In genomic region chr1:199460933-199461332, GRCh38 we compare ENCODE assay signal across 17 cellular contexts.
DNase-seq lines count a peak whose midpoint lies in the region; ATAC-seq and TF ChIP-seq lines count a peak whose summit lies in the region.
"Had no signal": no experiment of that assay in that cellular context is flagged by ENCODE, and none has a peak within 500 bp of the region (broad histone marks: within the 10 kb centered on the region; RNA-seq: fewer than 3 reads in every experiment).

No MANE protein-coding gene starts in this region.

- CTCF ChIA-PET in GM10248 (lab: Yijun Ruan, JAX): no interaction called here
- CTCF ChIA-PET in activated CD4-positive, alpha-beta memory T cell treated with anti-CD3 and anti-CD28 coated beads, Interleukin-2, amount 10 ng/mL, durations not matched to agents 7 days and 5 days (lab: Charles Lee): no interaction called here

- H3F3A ChIP-seq in OCI-LY1 (ENCODE audit: insufficient read depth, low read length): no peaks in the 10 kb centered on the region

- no peak overlapping the region for H3K27ac ChIP-seq in cardiac muscle cell
- no peak overlapping the region for H3K27ac ChIP-seq in right cardiac atrium (ENCODE audit: low read length)
- no peak overlapping the region for H3K27ac ChIP-seq in OCI-LY1 (ENCODE audit: low read depth, low read length, poor library complexity, severe bottlenecking)
- H3K27ac ChIP-seq in fibroblast of lung (ENCODE audit: insufficient read depth, low read length): no peak overlapping the region
- no peak overlapping the region for H3K27ac ChIP-seq in upper lobe of right lung
- H3K27ac ChIP-seq: lower lobe of right lung, ovary had no signal

- DNase-seq in cardiac muscle cell (ENCODE audit: low read depth in 1 of 2, low spot score in 1 of 2): peak in 1 of 2 donors; percentile 39
- no peak for DNase-seq in right cardiac atrium
- peak; percentile 10 to 12 for DNase-seq in fibroblast of lung (ENCODE audit: low read depth in 2 of 2)
- DNase-seq in upper lobe of right lung: no peak
- DNase-seq in GM10248 (ENCODE audit: extremely low spot score): no peak
- DNase-seq in activated CD4-positive, alpha-beta memory T cell treated with anti-CD3 and anti-CD28 coated beads, Interleukin-2, amount 10 ng/mL, durations not matched to agents 7 days and 5 days: no peak
- DNase-seq: ACHN; activated CD4-positive, alpha-beta T cell treated with anti-CD3 and anti-CD28 coated beads for 4 hours; activated T-cell treated with anti-CD3 and anti-CD28 coated beads, Interleukin-2, amount 50 U/mL, for 72 hours; glutamatergic neuron; lower lobe of right lung; NCI-H1436; NCI-H774; ovary; SW 1271 had no signal

- TF ChIP-seq CTCF in cardiac muscle cell (IDR thresholded peaks at IDR 0.05; ENCODE audit: low read depth, low read length) (peak; percentile 29), OCI-LY1 (IDR thresholded peaks at IDR 0.05; ENCODE audit: low read length) (no peak), fibroblast of lung (conservative IDR thresholded peaks at IDR 0.05 in 1 of 2, IDR thresholded peaks at IDR 0.05 in 1 of 2; ENCODE audit: low read depth in 1 of 2, low read length in 2 of 2) (peak in 1 of 2 donors; percentile 10), upper lobe of right lung (IDR thresholded peaks at IDR 0.05) (no peak), GM10248 (IDR thresholded peaks at IDR 0.05; ENCODE audit: control extremely low read depth, extremely low read depth, low read depth, missing control alignments) (no peak)

- WGBS in right cardiac atrium: 29% methylated on average over 3 of the region's 3 CpGs

- no peak overlapping the region for H3K4me3 ChIP-seq in cardiac muscle cell
- H3K4me3 ChIP-seq in right cardiac atrium (ENCODE audit: low read length): no peak overlapping the region
- H3K4me3 ChIP-seq in OCI-LY1 (ENCODE audit: low read depth, low read length, poor library complexity, severe bottlenecking): no peak overlapping the region
- no peak overlapping the region for H3K4me3 ChIP-seq in fibroblast of lung (replicated peaks in 1 of 4; ENCODE audit: control extremely low read depth in 1 of 4, insufficient read depth in 1 of 4, low read depth in 3 of 4, low read length in 4 of 4)
- H3K4me3 ChIP-seq in upper lobe of right lung: no peak overlapping the region
- H3K4me3 ChIP-seq: lower lobe of right lung, ovary had no signal

- H3K79me2 ChIP-seq in OCI-LY1 (ENCODE audit: insufficient read depth, low read length) (no peaks in the 10 kb centered on the region), fibroblast of lung (ENCODE audit: control insufficient read depth, insufficient read depth, low read length) (no peaks in the 10 kb centered on the region)

- no peaks in the 10 kb centered on the region for H3K27me3 ChIP-seq in cardiac muscle cell
- H3K27me3 ChIP-seq in right cardiac atrium (ENCODE audit: control insufficient read depth, insufficient read depth): no peaks in the 10 kb centered on the region
- H3K27me3 ChIP-seq in OCI-LY1 (ENCODE audit: insufficient read depth, low read length): no peaks in the 10 kb centered on the region
- no peaks in the 10 kb centered on the region for H3K27me3 ChIP-seq in fibroblast of lung (ENCODE audit: control insufficient read depth, insufficient read depth, low read length)
- no peaks in the 10 kb centered on the region for H3K27me3 ChIP-seq in upper lobe of right lung
- H3K27me3 ChIP-seq: ovary had no signal

- H4K20me1 ChIP-seq in OCI-LY1 (ENCODE audit: insufficient read depth, low read length): no peaks in the 10 kb centered on the region
- no peaks in the 10 kb centered on the region for H4K20me1 ChIP-seq in fibroblast of lung (ENCODE audit: control insufficient read depth, extremely low read depth, insufficient read depth, low read length)

- peak overlapping the region; percentile 16; the same call in 1 of the 2 replicates for H2AFZ ChIP-seq in OCI-LY1 (ENCODE audit: low read length)
- H2AFZ ChIP-seq in fibroblast of lung (ENCODE audit: low read length): peak overlapping the region; percentile 47

- H3K36me3 Mint-ChIP-seq in activated CD4-positive, alpha-beta memory T cell treated with anti-CD3 and anti-CD28 coated beads, Interleukin-2, amount 10 ng/mL, durations not matched to agents 7 days and 5 days (ENCODE audit: low read depth): no peaks in the 10 kb centered on the region

- H3K4me2 ChIP-seq in OCI-LY1 (ENCODE audit: low read length) (no peak overlapping the region), fibroblast of lung (ENCODE audit: extremely low read depth, insufficient read depth, low read length) (no peak overlapping the region)

- no peaks in the 10 kb centered on the region for H3K4me1 Mint-ChIP-seq in activated CD4-positive, alpha-beta memory T cell treated with anti-CD3 and anti-CD28 coated beads, Interleukin-2, amount 10 ng/mL, durations not matched to agents 7 days and 5 days

- no peaks in the 10 kb centered on the region for H3K9me2 ChIP-seq in OCI-LY1 (ENCODE audit: low read depth, low read length)

- peaks cover 1% of the 10 kb centered on the region for H3K27me3 Mint-ChIP-seq in activated CD4-positive, alpha-beta memory T cell treated with anti-CD3 and anti-CD28 coated beads, Interleukin-2, amount 10 ng/mL, durations not matched to agents 7 days and 5 days

- H3K36me3 ChIP-seq in cardiac muscle cell (no peaks in the 10 kb centered on the region), OCI-LY1 (ENCODE audit: insufficient read depth, low read length) (no peaks in the 10 kb centered on the region), fibroblast of lung (ENCODE audit: control insufficient read depth, insufficient read depth, low read length) (no peaks in the 10 kb centered on the region), upper lobe of right lung (no peaks in the 10 kb centered on the region)
- H3K36me3 ChIP-seq: lower lobe of right lung, ovary had no signal

- no peak overlapping the region for H3K4me3 Mint-ChIP-seq in activated CD4-positive, alpha-beta memory T cell treated with anti-CD3 and anti-CD28 coated beads, Interleukin-2, amount 10 ng/mL, durations not matched to agents 7 days and 5 days
- H3K4me3 Mint-ChIP-seq: activated T-cell treated with anti-CD3 and anti-CD28 coated beads, Interleukin-2, amount 50 U/mL, for 72 hours had no signal

- POLR2A ChIA-PET in GM10248 (lab: Yijun Ruan, JAX): no interaction called here
- POLR2A ChIA-PET in activated CD4-positive, alpha-beta memory T cell treated with anti-CD3 and anti-CD28 coated beads, Interleukin-2, amount 10 ng/mL, durations not matched to agents 7 days and 5 days (lab: Charles Lee): no interaction called here

- ATAC-seq in right cardiac atrium (no peak), upper lobe of right lung (peak; percentile 30), GM19324 (IDR thresholded peaks at IDR 0.05; ENCODE audit: low FRiP score, unreplicated experiment) (no peak)
- ATAC-seq: activated T-cell treated with anti-CD3 and anti-CD28 coated beads, Interleukin-2, amount 50 U/mL, for 72 hours had no signal

- no peak overlapping the region for H3K27ac Mint-ChIP-seq in activated CD4-positive, alpha-beta memory T cell treated with anti-CD3 and anti-CD28 coated beads, Interleukin-2, amount 10 ng/mL, durations not matched to agents 7 days and 5 days
- H3K27ac Mint-ChIP-seq: activated T-cell treated with anti-CD3 and anti-CD28 coated beads, Interleukin-2, amount 50 U/mL, for 72 hours had no signal

- H3K9me3 ChIP-seq in cardiac muscle cell (ENCODE audit: low read depth) (no peaks in the 10 kb centered on the region), right cardiac atrium (ENCODE audit: control insufficient read depth, low read length) (peaks cover 5% of the 10 kb centered on the region), OCI-LY1 (ENCODE audit: low read length) (0 out of 2 replicates have a peak, but pooled peaks cover 2% of the 10 kb centered on the region), fibroblast of lung (ENCODE audit: control insufficient read depth, insufficient read depth, low read depth, low read length) (no peaks in the 10 kb centered on the region), upper lobe of right lung (no peaks in the 10 kb centered on the region)
- H3K9me3 ChIP-seq: lower lobe of right lung, ovary had no signal

- no peaks in the 10 kb centered on the region for H3K9me3 Mint-ChIP-seq in activated CD4-positive, alpha-beta memory T cell treated with anti-CD3 and anti-CD28 coated beads, Interleukin-2, amount 10 ng/mL, durations not matched to agents 7 days and 5 days

- no peak overlapping the region for H3K9ac ChIP-seq in OCI-LY1 (ENCODE audit: low read length)
- no peak overlapping the region for H3K9ac ChIP-seq in fibroblast of lung (ENCODE audit: insufficient read depth, low read length)

- intact Hi-C loops in right cardiac atrium (cut with DNase I): no loop called here
- intact Hi-C loops in upper lobe of right lung (cut with DNase I): no loop called here

- H3K4me1 ChIP-seq in cardiac muscle cell (ENCODE audit: low read depth) (no peaks in the 10 kb centered on the region), right cardiac atrium (ENCODE audit: control insufficient read depth, insufficient read depth, low read length) (no peaks in the 10 kb centered on the region), OCI-LY1 (ENCODE audit: insufficient read depth, low read length, severe bottlenecking) (peaks cover 5% of the 10 kb centered on the region), fibroblast of lung (ENCODE audit: control insufficient read depth, extremely low read depth, insufficient read depth, low read length) (no peaks in the 10 kb centered on the region), upper lobe of right lung (no peaks in the 10 kb centered on the region)
- H3K4me1 ChIP-seq: lower lobe of right lung had no signal

Comparison
In these comparisons a context has a peak if more than half of its experiments do, and no peak if none do; other contexts are left out.
1. DNase-seq: peak in fibroblast of lung (2 of 2); none in right cardiac atrium (0 of 3), upper lobe of right lung (single experiment), GM10248 (single experiment) and activated CD4-positive, alpha-beta memory T cell treated with anti-CD3 and anti-CD28 coated beads, Interleukin-2, amount 10 ng/mL, durations not matched to agents 7 days and 5 days (single experiment).